Comparison of ENCODE assay signal across 15 cellular contexts in the genomic region with DNA sequence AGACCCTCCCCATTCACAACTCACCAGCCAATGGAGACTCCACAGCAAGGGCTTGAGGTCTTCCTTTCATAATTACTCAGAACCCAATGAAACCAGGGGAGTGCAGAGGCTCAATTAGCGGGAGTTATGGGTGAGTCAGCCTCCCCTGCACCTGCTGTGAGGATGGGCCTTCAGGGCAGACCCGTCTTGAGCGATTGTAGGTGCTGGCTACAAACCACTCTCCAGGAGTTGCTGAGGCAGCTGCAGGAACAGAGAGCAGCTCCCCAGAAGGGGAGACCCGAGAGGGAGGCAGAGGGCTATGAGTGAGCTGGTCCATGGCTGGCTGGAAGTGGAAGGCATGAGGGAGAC. TPM values are rescaled to one million over a fixed set of nuclear protein-coding genes. Genes with fewer than 3 reads are reported as not detected.
DNase-seq lines count a peak whose midpoint lies in the region; ATAC-seq and TF ChIP-seq lines count a peak whose summit lies in the region.
"Had no signal": no experiment of that assay in that cellular context is flagged by ENCODE, and none has a peak within 500 bp of the region (broad histone marks: within the 10 kb centered on the region; RNA-seq: fewer than 3 reads in every experiment).

No MANE protein-coding gene starts in this region.

- H3K27ac Mint-ChIP-seq in CD8-positive, alpha-beta memory T cell: peak overlapping the region in 1 of 8 donors; percentile 29
- H3K27ac Mint-ChIP-seq in T-helper 2 cell treated with Interferon-gamma antibody and Interleukin-4, amounts not matched to agents 5 μg/mL and 100 μg/mL, for 36 hours: no peak overlapping the region
- H3K27ac Mint-ChIP-seq: activated T-cell treated with anti-CD3 and anti-CD28 coated beads, Interleukin-2, amount 50 U/mL, for 72 hours; T-helper 1 cell treated with Interleukin-12 subunit alpha and Interleukin-12 subunit beta and Interleukin-4 antibody, amounts not matched to agents 30 μg/mL and 1 μg/mL, for 36 hours had no signal

- POLR2A ChIA-PET in HEK293 (lab: Yijun Ruan, JAX): no interaction called here
- POLR2A ChIA-PET in CD8-positive, alpha-beta memory T cell (lab: Charles Lee): no interaction called here

- no peak overlapping the region for H3K27ac ChIP-seq in HEK293 (ENCODE audit: extremely low read depth, low read depth, low read length)
- no peak overlapping the region for H3K27ac ChIP-seq in CD8-positive, alpha-beta memory T cell (ENCODE audit: low read depth, low read length)

- H3K36me3 Mint-ChIP-seq in CD8-positive, alpha-beta memory T cell: no peaks in the 10 kb centered on the region
- no peaks in the 10 kb centered on the region for H3K36me3 Mint-ChIP-seq in T-helper 2 cell treated with Interferon-gamma antibody and Interleukin-4, amounts not matched to agents 5 μg/mL and 100 μg/mL, for 36 hours (ENCODE audit: low read depth)

- DNase-seq in COR-L47 (lab: John Stamatoyannopoulos, UW): peak; percentile 36
- DNase-seq in RPMI8226: peak; percentile 8
- DNase-seq in glomerular visceral epithelial cell (ENCODE audit: extremely low spot score): peak; percentile 34
- no peak for DNase-seq in CD8-positive, alpha-beta memory T cell
- DNase-seq in T-helper 2 cell treated with Interferon-gamma antibody and Interleukin-4, amounts not matched to agents 5 μg/mL and 100 μg/mL, for 36 hours (ENCODE audit: low spot score): no peak
- DNase-seq: activated T-cell treated with anti-CD3 and anti-CD28 coated beads, Interleukin-2, amount 50 U/mL, for 72 hours; BE2C; NCI-H526 treated with DMSO at 0.1 percent for 48 hours; small intestine had no signal

- no peaks in the 10 kb centered on the region for H3K27me3 ChIP-seq in CD8-positive, alpha-beta memory T cell (ENCODE audit: insufficient read depth, low read length, poor library complexity, severe bottlenecking)
- H3K27me3 ChIP-seq: BE2C had no signal

- H3K4me3 Mint-ChIP-seq in CD8-positive, alpha-beta memory T cell: no peak overlapping the region
- H3K4me3 Mint-ChIP-seq in T-helper 2 cell treated with Interferon-gamma antibody and Interleukin-4, amounts not matched to agents 5 μg/mL and 100 μg/mL, for 36 hours: no peak overlapping the region
- H3K4me3 Mint-ChIP-seq: activated T-cell treated with anti-CD3 and anti-CD28 coated beads, Interleukin-2, amount 50 U/mL, for 72 hours; T-helper 1 cell treated with Interleukin-12 subunit alpha and Interleukin-12 subunit beta and Interleukin-4 antibody, amounts not matched to agents 30 μg/mL and 1 μg/mL, for 36 hours had no signal

- CTCF ChIA-PET in HEK293 (lab: Yijun Ruan, JAX): interaction anchor here (0.6 to 4.5 kb wide), 5 partner anchors 32 to 345 kb away, joined by 3 to 23 read pairs (median 5); no protein-coding TSS in a partner anchor
- CTCF ChIA-PET in CD8-positive, alpha-beta memory T cell (lab: Charles Lee): no interaction called here

- H3K36me3 ChIP-seq in HEK293 (ENCODE audit: control insufficient read depth in 2 of 2, insufficient read depth in 1 of 2, low read length in 2 of 2): no peaks in the 10 kb centered on the region
- no peaks in the 10 kb centered on the region for H3K36me3 ChIP-seq in CD8-positive, alpha-beta memory T cell (ENCODE audit: insufficient read depth, low read length)
- H3K36me3 ChIP-seq: BE2C had no signal

- H3K9me3 Mint-ChIP-seq in CD8-positive, alpha-beta memory T cell: peaks cover 0 to 2% (median 0%) of the 10 kb centered on the region in 5 donors
- H3K9me3 Mint-ChIP-seq in T-helper 2 cell treated with Interferon-gamma antibody and Interleukin-4, amounts not matched to agents 5 μg/mL and 100 μg/mL, for 36 hours: no peaks in the 10 kb centered on the region
- H3K9me3 Mint-ChIP-seq: T-helper 1 cell treated with Interleukin-12 subunit alpha and Interleukin-12 subunit beta and Interleukin-4 antibody, amounts not matched to agents 30 μg/mL and 1 μg/mL, for 36 hours had no signal

- peaks cover 10 to 52% of the 10 kb centered on the region in 2 donors for H3K27me3 Mint-ChIP-seq in CD8-positive, alpha-beta memory T cell
- H3K27me3 Mint-ChIP-seq in T-helper 2 cell treated with Interferon-gamma antibody and Interleukin-4, amounts not matched to agents 5 μg/mL and 100 μg/mL, for 36 hours (ENCODE audit: low read depth): peaks cover 28% of the 10 kb centered on the region

- no peak overlapping the region for H3K4me3 ChIP-seq in HEK293 (ENCODE audit: low read depth, low read length)
- H3K4me3 ChIP-seq in CD8-positive, alpha-beta memory T cell (ENCODE audit: low read length): no peak overlapping the region

- TF ChIP-seq CTCF in HEK293 (tag by site-specific recombination; IDR thresholded peaks at IDR 0.05): no peak

- H3K9me3 ChIP-seq in HEK293 (ENCODE audit: control insufficient read depth, insufficient read depth, low read depth, low read length): no peaks in the 10 kb centered on the region
- H3K9me3 ChIP-seq in CD8-positive, alpha-beta memory T cell (ENCODE audit: low read length): no peaks in the 10 kb centered on the region
- H3K9me3 ChIP-seq: BE2C had no signal

- H3K4me1 Mint-ChIP-seq in CD8-positive, alpha-beta memory T cell: peaks cover 12 to 24% (median 18%) of the 10 kb centered on the region in 3 donors
- H3K4me1 Mint-ChIP-seq in T-helper 2 cell treated with Interferon-gamma antibody and Interleukin-4, amounts not matched to agents 5 μg/mL and 100 μg/mL, for 36 hours (ENCODE audit: low read depth): peaks cover 13% of the 10 kb centered on the region

- no peaks in the 10 kb centered on the region for H3K4me1 ChIP-seq in HEK293 (ENCODE audit: control insufficient read depth, insufficient read depth, low read length)
- H3K4me1 ChIP-seq in CD8-positive, alpha-beta memory T cell (ENCODE audit: insufficient read depth, low read length): peaks cover 13% of the 10 kb centered on the region
- H3K4me1 ChIP-seq: BE2C had no signal

- ATAC-seq in GM21447 (IDR thresholded peaks at IDR 0.05; ENCODE audit: unreplicated experiment) (no peak), HG03175 (IDR thresholded peaks at IDR 0.05; ENCODE audit: unreplicated experiment) (no peak)
- ATAC-seq: activated T-cell treated with anti-CD3 and anti-CD28 coated beads, Interleukin-2, amount 50 U/mL, for 72 hours had no signal

TF ChIP-seq in HEK293, 187 proteins besides CTCF, POLR2A, EP300 and RAD21:
- TF ChIP-seq ZIC2 (tag by site-specific recombination; IDR thresholded peaks at IDR 0.05) (peak; percentile 57), ZBTB17 (tag by site-specific recombination; IDR thresholded peaks at IDR 0.05) (peak; percentile 60; the same call in 1 of the 2 replicates), PRDM4 (tag by site-specific recombination; IDR thresholded peaks at IDR 0.05) (no peak), ZNF571 (tag by site-specific recombination; IDR thresholded peaks at IDR 0.05) (no peak), ZNF239 (tag by site-specific recombination; IDR thresholded peaks at IDR 0.05) (no peak), ZNF623 (tag by site-specific recombination; IDR thresholded peaks at IDR 0.05) (no peak)
- TF ChIP-seq, protein P1, sequence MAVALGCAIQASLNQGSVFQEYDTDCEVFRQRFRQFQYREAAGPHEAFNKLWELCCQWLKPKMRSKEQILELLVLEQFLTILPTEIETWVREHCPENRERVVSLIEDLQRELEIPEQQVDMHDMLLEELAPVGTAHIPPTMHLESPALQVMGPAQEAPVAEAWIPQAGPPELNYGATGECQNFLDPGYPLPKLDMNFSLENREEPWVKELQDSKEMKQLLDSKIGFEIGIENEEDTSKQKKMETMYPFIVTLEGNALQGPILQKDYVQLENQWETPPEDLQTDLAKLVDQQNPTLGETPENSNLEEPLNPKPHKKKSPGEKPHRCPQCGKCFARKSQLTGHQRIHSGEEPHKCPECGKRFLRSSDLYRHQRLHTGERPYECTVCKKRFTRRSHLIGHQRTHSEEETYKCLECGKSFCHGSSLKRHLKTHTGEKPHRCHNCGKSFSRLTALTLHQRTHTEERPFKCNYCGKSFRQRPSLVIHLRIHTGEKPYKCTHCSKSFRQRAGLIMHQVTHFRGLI (tag by site-specific recombination; IDR thresholded peaks at IDR 0.05): no peak
TF ChIP-seq in HEK293: peak in this region for 2.

RNA-seq across cellular contexts. Expression of gene SORCS3, which starts 58.5 kb away (rescaled TPM):
- not detected for total RNA-seq in CD8-positive, alpha-beta memory T cell
- not detected for polyA plus RNA-seq in CD8-positive, alpha-beta memory T cell
- total RNA-seq: activated T-cell treated with anti-CD3 and anti-CD28 coated beads, Interleukin-2, amount 50 U/mL, for 72 hours; IMR-90; omental fat pad had no signal
- polyA plus RNA-seq: IMR-90 had no signal

Comparison
In these comparisons a context has a peak if more than half of its experiments do, and no peak if none do; other contexts are left out.
1. DNase-seq: peak in COR-L47 (single experiment), RPMI8226 (single experiment) and glomerular visceral epithelial cell (single experiment); none in CD8-positive, alpha-beta memory T cell (0 of 5) and T-helper 2 cell treated with Interferon-gamma antibody and Interleukin-4, amounts not matched to agents 5 μg/mL and 100 μg/mL, for 36 hours (single experiment).